8 cellular contexts compared by ENCODE assay signal in the genomic region with DNA sequence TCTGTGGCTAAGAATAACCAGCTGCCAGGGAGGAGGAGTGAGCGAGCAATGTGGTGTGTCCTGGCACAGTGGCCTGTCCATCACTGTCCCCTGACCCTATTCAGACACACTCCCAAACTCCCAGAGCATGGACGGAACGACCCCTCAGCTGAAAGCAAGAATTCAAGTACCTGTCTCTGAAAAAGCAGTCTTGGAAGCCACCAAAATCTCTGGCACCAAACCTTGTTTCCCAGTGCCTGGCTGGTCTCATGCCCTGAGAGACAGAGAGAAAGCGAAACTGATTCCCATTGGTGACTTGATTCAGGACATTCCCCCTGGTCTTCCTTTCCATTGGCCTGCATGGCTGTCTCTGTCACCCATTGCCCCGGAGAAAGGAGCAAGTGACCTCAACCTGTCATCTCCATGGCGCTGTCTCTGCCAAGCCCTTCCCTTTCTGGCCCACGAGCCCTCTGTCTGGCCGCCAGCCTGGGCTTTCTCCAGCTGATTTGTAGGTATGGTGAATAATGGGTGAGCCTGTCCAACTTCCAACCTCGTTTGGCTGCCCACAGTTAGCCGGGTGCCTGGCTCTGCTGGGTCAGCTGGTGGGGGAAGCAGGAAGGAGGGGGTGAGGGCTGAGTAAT. TPM values are rescaled to one million over a fixed set of nuclear protein-coding genes. Genes with fewer than 3 reads are reported as not detected.
DNase-seq lines count a peak whose midpoint lies in the region; TF ChIP-seq lines count a peak whose summit lies in the region.

A gene with protein sequence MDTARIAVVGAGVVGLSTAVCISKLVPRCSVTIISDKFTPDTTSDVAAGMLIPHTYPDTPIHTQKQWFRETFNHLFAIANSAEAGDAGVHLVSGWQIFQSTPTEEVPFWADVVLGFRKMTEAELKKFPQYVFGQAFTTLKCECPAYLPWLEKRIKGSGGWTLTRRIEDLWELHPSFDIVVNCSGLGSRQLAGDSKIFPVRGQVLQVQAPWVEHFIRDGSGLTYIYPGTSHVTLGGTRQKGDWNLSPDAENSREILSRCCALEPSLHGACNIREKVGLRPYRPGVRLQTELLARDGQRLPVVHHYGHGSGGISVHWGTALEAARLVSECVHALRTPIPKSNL (minus strand): TSS at position 279 of the 620 bp plus-strand sequence. CDS start 2,113 bp downstream, outside the sequence.

- no peak for TF ChIP-seq POLR2A in esophagus squamous epithelium (IDR thresholded peaks at IDR 0.05)

- TF ChIP-seq CTCF in GM06990 (IDR thresholded peaks at IDR 0.05; ENCODE audit: insufficient read depth, low read length, poor library complexity, severe bottlenecking), result no peak
- no peak for TF ChIP-seq CTCF in esophagus squamous epithelium (IDR thresholded peaks at IDR 0.05)
- no peak for TF ChIP-seq CTCF in nephron (IDR thresholded peaks at IDR 0.05; ENCODE audit: unreplicated experiment in 3 of 3)

- H3K4me1 ChIP-seq in esophagus squamous epithelium, result peaks cover 0 to 21% (median 7%) of the 10 kb centered on the region in 3 donors

- no peaks in the 10 kb centered on the region for H3K9me3 Mint-ChIP-seq in nephron

- peaks cover 17% of the 10 kb centered on the region for H3K4me1 Mint-ChIP-seq in nephron

- H3K27ac Mint-ChIP-seq in nephron, result peak within 1 kb of the TSS; percentile 33 to 55 (median 48)

- no peaks in the 10 kb centered on the region for H3K36me3 ChIP-seq in GM06990 (ENCODE audit: control insufficient read depth, insufficient read depth, low read length)
- no peaks in the 10 kb centered on the region for H3K36me3 ChIP-seq in esophagus squamous epithelium

- H3K27me3 ChIP-seq in GM06990 (replicated peaks; ENCODE audit: control insufficient read depth, insufficient read depth, low read length) (no peaks in the 10 kb centered on the region), esophagus squamous epithelium (no peaks in the 10 kb centered on the region)

- peaks cover 7% of the 10 kb centered on the region for H3K27me3 Mint-ChIP-seq in nephron (ENCODE audit: low read depth)

- H3K4me3 ChIP-seq in GM06990 (replicated peaks; ENCODE audit: low read depth, low read length) (peak within 1 kb of the TSS; percentile 4; the same call in 1 of the 2 replicates), esophagus squamous epithelium (peak within 1 kb of the TSS; percentile 12 to 57 (median 36))

- H3K9me3 ChIP-seq in esophagus squamous epithelium, result no peaks in the 10 kb centered on the region

- DNase-seq in GM06990 (ENCODE audit: extremely low read depth, insufficient read length) (no peak), RPMI8226 (peak; percentile 47), esophagus squamous epithelium (lab: John Stamatoyannopoulos, UW) (no peak), NK-92 (lab: John Stamatoyannopoulos, UW; ENCODE audit: unreplicated experiment) (no peak), mesenteric fat pad (ENCODE audit: low spot score) (no peak), NCI-H748 (lab: John Stamatoyannopoulos, UW; ENCODE audit: unreplicated experiment) (no peak), SKM-1 treated with dmso at 0.1 percent for 144 hours (lab: John Stamatoyannopoulos, UW; ENCODE audit: unreplicated experiment) (no peak)

- WGBS in esophagus squamous epithelium, 2 donors, result 20 to 45% methylated on average over 8 to 10 of the region's 10 CpGs

- no peaks in the 10 kb centered on the region for H3K36me3 Mint-ChIP-seq in nephron (ENCODE audit: low read depth)

- peak within 1 kb of the TSS; percentile 2 to 83 (median 65) for H3K27ac ChIP-seq in esophagus squamous epithelium

- H3K4me3 Mint-ChIP-seq in nephron, result no peak within 1 kb of the TSS

- intact Hi-C loops in esophagus squamous epithelium (cut with DNase I), result no loop called here

RNA-seq across cellular contexts. Expression of the gene that starts here (rescaled TPM):
- total RNA-seq in esophagus squamous epithelium, result under 1 TPM in 2 of 4 donors, not detected in 2; 0.57 to 0.79 TPM
- total RNA-seq in mesenteric fat pad, result 3.2 TPM
